13 cellular contexts compared by ENCODE assay signal in the genomic region with DNA sequence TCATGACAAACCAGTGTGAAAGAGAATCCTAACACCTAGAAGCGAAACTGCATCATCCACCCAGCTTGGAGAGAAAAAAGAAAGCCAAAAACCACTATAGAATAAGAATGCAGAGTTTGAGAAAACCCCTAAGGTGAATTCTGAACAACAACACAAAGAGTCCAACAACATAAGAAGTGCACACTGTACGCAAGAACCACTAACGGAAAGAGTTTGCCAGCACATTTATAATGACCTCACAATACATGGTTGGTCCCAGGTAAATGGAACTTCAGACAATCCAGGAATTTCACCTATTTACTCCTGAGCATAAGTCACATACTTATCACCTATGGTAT.
DNase-seq lines count a peak whose midpoint lies in the region; ATAC-seq, FAIRE-seq and TF ChIP-seq lines count a peak whose summit lies in the region.
"Had no signal": no experiment of that assay in that cellular context is flagged by ENCODE, and none has a peak within 500 bp of the region (broad histone marks: within the 10 kb centered on the region; RNA-seq: fewer than 3 reads in every experiment).

No MANE protein-coding gene starts in this region.

- peaks cover 50% of the 10 kb centered on the region for H3K36me3 Mint-ChIP-seq in activated T-helper 2 cell treated with anti-CD3 and anti-CD28 coated beads, Interferon-gamma antibody, Interleukin-2, Interleukin-4, amounts not matched to agents 10 μg/mL and 5 μg/mL and 100 μg/mL, durations not matched to agents 14 hours and 24 hours and 36 hours (ENCODE audit: low read depth)

- intact Hi-C loops in activated T-helper 2 cell treated with anti-CD3 and anti-CD28 coated beads, Interferon-gamma antibody, Interleukin-2, Interleukin-4, amounts not matched to agents 10 μg/mL and 5 μg/mL and 100 μg/mL, durations not matched to agents 14 hours and 24 hours and 36 hours (cut with micrococcal nuclease): loop anchor here (1.0 to 5.0 kb wide), 11 partner anchors 20 to 444 kb away; a partner anchor contains a TSS
- intact Hi-C loops in pancreas (cut with DNase I): no loop called here

- no peak overlapping the region for H3K4me2 ChIP-seq in osteoblast (ENCODE audit: insufficient read depth, low read length)
- H3K4me2 ChIP-seq: SK-N-SH had no signal

- H3K27ac ChIP-seq in osteoblast (ENCODE audit: low read depth, low read length): no peak overlapping the region
- no peak overlapping the region for H3K27ac ChIP-seq in pancreas

- no peak for DNase-seq in GM12891 (ENCODE audit: insufficient read length, low spot score)
- DNase-seq in activated T-helper 2 cell treated with anti-CD3 and anti-CD28 coated beads, Interferon-gamma antibody, Interleukin-2, Interleukin-4, amounts not matched to agents 10 μg/mL and 5 μg/mL and 100 μg/mL, durations not matched to agents 14 hours and 24 hours and 36 hours (ENCODE audit: low spot score): no peak
- DNase-seq in osteoblast (ENCODE audit: insufficient read length, low spot score, missing footprints): no peak
- DNase-seq in activated effector memory CD4-positive, alpha-beta T cell treated with Interleukin-2 at 50 U/mL for 16 hours: no peak
- DNase-seq in pancreas: no peak
- no peak for DNase-seq in NCI-H345 treated with DMSO at 0.1 percent for 48 hours (lab: John Stamatoyannopoulos, UW; ENCODE audit: unreplicated experiment)
- DNase-seq: Calu3, H7, midbrain, NCI-H187, SK-N-SH had no signal

- H3K36me3 ChIP-seq in osteoblast (ENCODE audit: insufficient read depth, low read length): no peaks in the 10 kb centered on the region
- H3K36me3 ChIP-seq in pancreas: no peaks in the 10 kb centered on the region

- TF ChIP-seq POLR2A in GM12891 (IDR thresholded peaks at IDR 0.05; ENCODE audit: low read depth, low read length): no peak

- H4K20me1 ChIP-seq in osteoblast (ENCODE audit: insufficient read depth, low read length): no peaks in the 10 kb centered on the region

- H3K4me3 ChIP-seq in osteoblast (ENCODE audit: insufficient read depth, low read length): no peak overlapping the region
- no peak overlapping the region for H3K4me3 ChIP-seq in pancreas

- no peak overlapping the region for H2AFZ ChIP-seq in osteoblast (ENCODE audit: low read length)

- ATAC-seq in GM19452 (IDR thresholded peaks at IDR 0.05; ENCODE audit: unreplicated experiment): peak; percentile 42
- ATAC-seq in HG03066 (IDR thresholded peaks at IDR 0.05; ENCODE audit: low read depth, unreplicated experiment): peak; percentile 57
- no peak for ATAC-seq in pancreas

- H3K4me1 Mint-ChIP-seq in activated T-helper 2 cell treated with anti-CD3 and anti-CD28 coated beads, Interferon-gamma antibody, Interleukin-2, Interleukin-4, amounts not matched to agents 10 μg/mL and 5 μg/mL and 100 μg/mL, durations not matched to agents 14 hours and 24 hours and 36 hours (ENCODE audit: low read depth): peaks cover 81% of the 10 kb centered on the region

- no peaks in the 10 kb centered on the region for H3K27me3 ChIP-seq in osteoblast (ENCODE audit: insufficient read depth, low read length)
- H3K27me3 ChIP-seq in pancreas: no peaks in the 10 kb centered on the region

- TF ChIP-seq CTCF in osteoblast (IDR thresholded peaks at IDR 0.05; ENCODE audit: extremely low read depth, low read depth, low read length): no peak
- TF ChIP-seq CTCF in pancreas (IDR thresholded peaks at IDR 0.05): no peak

- no peaks in the 10 kb centered on the region for H3K79me2 ChIP-seq in osteoblast (ENCODE audit: insufficient read depth, low read length)

- peaks cover 8% of the 10 kb centered on the region for H3K4me1 ChIP-seq in osteoblast (ENCODE audit: insufficient read depth, low read length)
- H3K4me1 ChIP-seq in pancreas: peaks cover 0 to 7% (median 4%) of the 10 kb centered on the region in 3 donors

- H3K9me3 Mint-ChIP-seq in activated T-helper 2 cell treated with anti-CD3 and anti-CD28 coated beads, Interferon-gamma antibody, Interleukin-2, Interleukin-4, amounts not matched to agents 10 μg/mL and 5 μg/mL and 100 μg/mL, durations not matched to agents 14 hours and 24 hours and 36 hours: peaks cover 4% of the 10 kb centered on the region

- no peaks in the 10 kb centered on the region for H3K27me3 Mint-ChIP-seq in activated T-helper 2 cell treated with anti-CD3 and anti-CD28 coated beads, Interferon-gamma antibody, Interleukin-2, Interleukin-4, amounts not matched to agents 10 μg/mL and 5 μg/mL and 100 μg/mL, durations not matched to agents 14 hours and 24 hours and 36 hours (ENCODE audit: low read depth)

- FAIRE-seq in GM12891 (lab: Jason Lieb, UNC) (peak; percentile 26), pancreas (lab: Jason Lieb, UNC) (no peak)

- WGBS in pancreas, 2 donors: 91 to 95% methylated on average over 3 of the region's 3 CpGs

- peak overlapping the region; percentile 97 for H3K27ac Mint-ChIP-seq in activated T-helper 2 cell treated with anti-CD3 and anti-CD28 coated beads, Interferon-gamma antibody, Interleukin-2, Interleukin-4, amounts not matched to agents 10 μg/mL and 5 μg/mL and 100 μg/mL, durations not matched to agents 14 hours and 24 hours and 36 hours

- peak overlapping the region; percentile 28 for H3K4me3 Mint-ChIP-seq in activated T-helper 2 cell treated with anti-CD3 and anti-CD28 coated beads, Interferon-gamma antibody, Interleukin-2, Interleukin-4, amounts not matched to agents 10 μg/mL and 5 μg/mL and 100 μg/mL, durations not matched to agents 14 hours and 24 hours and 36 hours (ENCODE audit: low read depth)

- H3K9me3 ChIP-seq in osteoblast (ENCODE audit: low read depth, low read length): no peaks in the 10 kb centered on the region
- no peaks in the 10 kb centered on the region for H3K9me3 ChIP-seq in pancreas
- H3K9me3 ChIP-seq: SK-N-SH had no signal

TF ChIP-seq in GM12891, 5 proteins besides CTCF, POLR2A, EP300 and RAD21:
- TF ChIP-seq POU2F2 (IDR thresholded peaks at IDR 0.05; ENCODE audit: low read depth, low read length): no peak
- no peak for TF ChIP-seq TAF1 (IDR thresholded peaks at IDR 0.05; ENCODE audit: low read depth, low read length)
- no peak for TF ChIP-seq POLR2AphosphoS5 (IDR thresholded peaks at IDR 0.05; ENCODE audit: low read depth, low read length)
- TF ChIP-seq SPI1 (IDR thresholded peaks at IDR 0.05; ENCODE audit: low read depth, low read length): no peak
- TF ChIP-seq PAX5 (IDR thresholded peaks at IDR 0.05; ENCODE audit: insufficient read depth, low read length, severe bottlenecking): no peak
TF ChIP-seq in GM12891: peak in this region for 0.

Comparison
In these comparisons a context has a peak if more than half of its experiments do, and no peak if none do; other contexts are left out.
1. ATAC-seq: peak in GM19452 (single experiment) and HG03066 (single experiment); none in pancreas (0 of 4).